22 cellular contexts compared by ENCODE assay signal in genomic region chr4:180333156-180333555, GRCh38.
"Had no signal": no experiment of that assay in that cellular context is flagged by ENCODE, and none has a peak within 500 bp of the region (broad histone marks: within the 10 kb centered on the region; RNA-seq: fewer than 3 reads in every experiment).

No MANE protein-coding gene starts in this region.

- H3K27me3 Mint-ChIP-seq: activated CD8-positive, alpha-beta T cell treated with anti-CD3 and anti-CD28 coated beads for 36 hours; activated naive CD8-positive, alpha-beta T cell treated with anti-CD3 and anti-CD28 coated beads, Interleukin-2, amount 10 ng/mL, durations not matched to agents 7 days and 5 days; brain; T-cell had no signal

- H3K4me1 ChIP-seq: adrenal gland had no signal

- H3K36me3 ChIP-seq: adrenal gland, WERI-Rb-1 had no signal

- H3K9me3 Mint-ChIP-seq: brain had no signal

- H3K36me3 Mint-ChIP-seq: activated naive CD8-positive, alpha-beta T cell treated with anti-CD3 and anti-CD28 coated beads, Interleukin-2, amount 10 ng/mL, durations not matched to agents 7 days and 5 days; brain; T-cell had no signal

- H3K4me2 ChIP-seq: PC-9 had no signal

- H3K4me1 Mint-ChIP-seq: activated naive CD8-positive, alpha-beta T cell treated with anti-CD3 and anti-CD28 coated beads, Interleukin-2, amount 10 ng/mL, durations not matched to agents 7 days and 5 days; brain; T-cell had no signal

- H2AFZ ChIP-seq: PC-9 had no signal

- H3K27ac Mint-ChIP-seq: activated CD8-positive, alpha-beta T cell treated with anti-CD3 and anti-CD28 coated beads for 36 hours; activated naive CD8-positive, alpha-beta T cell treated with anti-CD3 and anti-CD28 coated beads, Interleukin-2, amount 10 ng/mL, durations not matched to agents 7 days and 5 days; brain; T-cell had no signal

- H3K4me3 ChIP-seq: adrenal gland, PC-9, SK-N-MC had no signal

- H3K27ac ChIP-seq: adrenal gland, PC-9, SK-N-MC, WERI-Rb-1 had no signal

- H3K4me3 Mint-ChIP-seq: activated CD8-positive, alpha-beta T cell treated with anti-CD3 and anti-CD28 coated beads for 36 hours; activated naive CD8-positive, alpha-beta T cell treated with anti-CD3 and anti-CD28 coated beads, Interleukin-2, amount 10 ng/mL, durations not matched to agents 7 days and 5 days; brain; T-cell had no signal

- DNase-seq: activated CD4-positive, alpha-beta T cell treated with anti-CD3 and anti-CD28 coated beads for 4 hours; activated CD8-positive, alpha-beta memory T cell treated with anti-CD3 and anti-CD28 coated beads, Interleukin-2, amount 50 U/mL, for 48 hours; activated CD8-positive, alpha-beta T cell treated with anti-CD3 and anti-CD28 coated beads for 36 hours; activated naive CD4-positive, alpha-beta T cell treated with anti-CD3 and anti-CD28 coated beads, Interleukin-2, amount 50 U/mL, for 16 hours; activated naive CD8-positive, alpha-beta T cell treated with anti-CD3 and anti-CD28 coated beads, Interleukin-2, amount 10 ng/mL, durations not matched to agents 7 days and 5 days; activated T-cell treated with anti-CD3 and anti-CD28 coated beads, Interleukin-2, amount 50 U/mL, for 1 hour; adrenal gland; anterior cingulate cortex; caudate nucleus; MM.1S; NCI-H146; NCI-H187 treated with DMSO at 0.1 percent for 48 hours; NCI-H2081 treated with DMSO at 0.1 percent for 48 hours; NCI-H446; NCI-H524; PC-9; T-cell; WERI-Rb-1 had no signal

- ATAC-seq: activated CD4-positive, CD25-positive, alpha-beta regulatory T cell treated with anti-CD3 and anti-CD28 coated beads, Interleukin-2, amount 50 U/mL, for 24 hours; activated CD8-positive, alpha-beta T cell treated with anti-CD3 and anti-CD28 coated beads for 36 hours; Right ventricle myocardium inferior; T-cell had no signal

- H3K27me3 ChIP-seq: adrenal gland had no signal

- H3K9me3 ChIP-seq: adrenal gland had no signal
